Comparison of ENCODE assay signal across 23 cellular contexts in genomic region chrX:133812382-133812781, GRCh38.
DNase-seq lines count a peak whose midpoint lies in the region; ATAC-seq and TF ChIP-seq lines count a peak whose summit lies in the region.
"Had no signal": no experiment of that assay in that cellular context is flagged by ENCODE, and none has a peak within 500 bp of the region (broad histone marks: within the 10 kb centered on the region; RNA-seq: fewer than 3 reads in every experiment).

No MANE protein-coding gene starts in this region.

- no peaks in the 10 kb centered on the region for H3K36me3 Mint-ChIP-seq in Calu3 (ENCODE audit: insufficient read depth, unreplicated experiment)
- no peaks in the 10 kb centered on the region for H3K36me3 Mint-ChIP-seq in progenitor cell of endocrine pancreas (ENCODE audit: insufficient read depth)
- H3K36me3 Mint-ChIP-seq: CD4-positive, alpha-beta memory T cell had no signal

- H4K5ac ChIP-seq in mesendoderm (ENCODE audit: low read length) = no peak overlapping the region

- CTCF ChIA-PET in Calu3 (lab: Charles Lee) = no interaction called here
- CTCF ChIA-PET in mammary epithelial cell (lab: Charles Lee; ENCODE audit: low non-redundant PET) = no interaction called here

- H3K9me3 ChIP-seq in mammary epithelial cell (replicated peaks; ENCODE audit: insufficient read depth, low read length) = no peaks in the 10 kb centered on the region
- H3K9me3 ChIP-seq: Caco-2, SK-N-SH had no signal

- H3K4ac ChIP-seq in mesendoderm (ENCODE audit: low read depth, low read length) = no peak overlapping the region

- H3K79me1 ChIP-seq in mesendoderm (ENCODE audit: low read length) = no peaks in the 10 kb centered on the region

- no peak overlapping the region for H3K4me3 Mint-ChIP-seq in Calu3 (ENCODE audit: low read depth, unreplicated experiment)
- no peak overlapping the region for H3K4me3 Mint-ChIP-seq in progenitor cell of endocrine pancreas (ENCODE audit: low read depth)
- H3K4me3 Mint-ChIP-seq: CD4-positive, alpha-beta memory T cell had no signal

- H2AFZ ChIP-seq in mammary epithelial cell (ENCODE audit: low read depth, low read length) = no peak overlapping the region

- no peaks in the 10 kb centered on the region for H4K20me1 ChIP-seq in mammary epithelial cell (ENCODE audit: insufficient read depth, low read length)

- intact Hi-C loops in Calu3 (cut with micrococcal nuclease; ENCODE audit: unreplicated experiment) = no loop called here
- intact Hi-C loops in mammary epithelial cell (cut with micrococcal nuclease) = no loop called here

- H3K27ac ChIP-seq in mesendoderm (ENCODE audit: low read depth, low read length) (no peak overlapping the region), mammary epithelial cell (ENCODE audit: insufficient read depth, low read depth, low read length) (no peak overlapping the region)
- H3K27ac ChIP-seq: BLaER1 treated with 17β-estradiol and CSF1 and Interleukin-3, amounts not matched to agents 10 nM and 100 nM; RWPE1 had no signal

- TF ChIP-seq CTCF in Calu3 (IDR thresholded peaks at IDR 0.05; ENCODE audit: unreplicated experiment) = no peak
- TF ChIP-seq CTCF in choroid plexus epithelial cell (conservative IDR thresholded peaks at IDR 0.05; ENCODE audit: low read depth, low read length) = no peak
- no peak for TF ChIP-seq CTCF in progenitor cell of endocrine pancreas (IDR thresholded peaks at IDR 0.05; ENCODE audit: unreplicated experiment)
- no peak for TF ChIP-seq CTCF in mammary epithelial cell (conservative IDR thresholded peaks at IDR 0.05 in 1 of 2, IDR thresholded peaks at IDR 0.05 in 1 of 2; ENCODE audit: extremely low read depth in 1 of 2, insufficient read depth in 1 of 2, low read depth in 1 of 2, low read length in 2 of 2)

- H3K4me1 ChIP-seq in mesendoderm (ENCODE audit: control insufficient read depth, low read depth, low read length) (no peaks in the 10 kb centered on the region), mammary epithelial cell (ENCODE audit: insufficient read depth, low read length) (no peaks in the 10 kb centered on the region)
- H3K4me1 ChIP-seq: BLaER1 treated with 17β-estradiol and CSF1 and Interleukin-3, amounts not matched to agents 10 nM and 100 nM; Caco-2 had no signal

- H3K36me3 ChIP-seq in mesendoderm (ENCODE audit: control insufficient read depth, insufficient read depth, low read length) = no peaks in the 10 kb centered on the region
- no peaks in the 10 kb centered on the region for H3K36me3 ChIP-seq in mammary epithelial cell (ENCODE audit: insufficient read depth, low read length)
- H3K36me3 ChIP-seq: BLaER1 treated with 17β-estradiol and CSF1 and Interleukin-3, amounts not matched to agents 10 nM and 100 nM had no signal

- H2BK5ac ChIP-seq in mesendoderm (ENCODE audit: low read length) = no peak overlapping the region

- H3K9ac ChIP-seq in mesendoderm (ENCODE audit: low read length) (no peak overlapping the region), mammary epithelial cell (ENCODE audit: insufficient read depth, low read length) (no peak overlapping the region)
- H3K9ac ChIP-seq: BLaER1 treated with 17β-estradiol and CSF1 and Interleukin-3, amounts not matched to agents 10 nM and 100 nM; SK-N-SH had no signal

- H3K79me2 ChIP-seq in mesendoderm (ENCODE audit: control insufficient read depth, insufficient read depth, low read length) = no peaks in the 10 kb centered on the region
- H3K79me2 ChIP-seq in mammary epithelial cell (ENCODE audit: insufficient read depth, low read length) = no peaks in the 10 kb centered on the region

- H3K27me3 ChIP-seq in mesendoderm (ENCODE audit: insufficient read depth, low read length, poor library complexity) (no peaks in the 10 kb centered on the region), mammary epithelial cell (ENCODE audit: insufficient read depth, low read length) (peaks cover 9% of the 10 kb centered on the region)

- ATAC-seq in GM21529 (IDR thresholded peaks at IDR 0.05; ENCODE audit: unreplicated experiment) (no peak), HG03460 (IDR thresholded peaks at IDR 0.05; ENCODE audit: unreplicated experiment) (no peak), HG03565 (IDR thresholded peaks at IDR 0.05; ENCODE audit: unreplicated experiment) (no peak)

- H3K27ac Mint-ChIP-seq in Calu3 (ENCODE audit: unreplicated experiment) (no peak overlapping the region), progenitor cell of endocrine pancreas (peak overlapping the region; percentile 62)
- H3K27ac Mint-ChIP-seq: CD4-positive, alpha-beta memory T cell had no signal

- H2BK120ac ChIP-seq in mesendoderm (ENCODE audit: low read depth, low read length) = no peak overlapping the region

- H3K4me3 ChIP-seq in choroid plexus epithelial cell (ENCODE audit: low read depth, low read length) (no peak overlapping the region), mesendoderm (ENCODE audit: low read length) (no peak overlapping the region), mammary epithelial cell (replicated peaks in 1 of 3; ENCODE audit: insufficient read depth in 1 of 3, low read depth in 2 of 3, low read length in 3 of 3) (no peak overlapping the region)
- H3K4me3 ChIP-seq: BLaER1 treated with 17β-estradiol and CSF1 and Interleukin-3, amounts not matched to agents 10 nM and 100 nM had no signal

- BruUV-seq in Calu3 (replicated peaks; lab: Mats Ljungman, UMichigan) (no TSS peak), mammary epithelial cell (replicated peaks; lab: Mats Ljungman, UMichigan) (no TSS peak)

- in situ Hi-C loops in mammary epithelial cell (cut with MboI; ENCODE audit: low sequenced_read_pairs in 2 of 2) = no loop called here

- no CpG with 5 or more reads among the region's 3 CpGs for WGBS in mesendoderm (ENCODE audit: extremely low coverage, insufficient coverage, low lambda C conversion rate)
- 27% methylated on average over 3 of the region's 3 CpGs for WGBS in mammary epithelial cell (ENCODE audit: low coverage, missing lambda C conversion rate)

- no peak overlapping the region for H3K18ac ChIP-seq in mesendoderm (ENCODE audit: low read length)

- no peak overlapping the region for H3K56ac ChIP-seq in mesendoderm (ENCODE audit: low read length)

- no peak overlapping the region for H3K4me2 ChIP-seq in mesendoderm (ENCODE audit: low read length)
- H3K4me2 ChIP-seq in mammary epithelial cell (ENCODE audit: insufficient read depth, low read depth, low read length) = no peak overlapping the region
- H3K4me2 ChIP-seq: BLaER1 treated with 17β-estradiol and CSF1 and Interleukin-3, amounts not matched to agents 10 nM and 100 nM; SK-N-SH had no signal

- no peak overlapping the region for H4K8ac ChIP-seq in mesendoderm (ENCODE audit: low read depth, low read length)

- H3K23ac ChIP-seq in mesendoderm (ENCODE audit: low read length) = no peak overlapping the region

- no peaks in the 10 kb centered on the region for H3K27me3 Mint-ChIP-seq in Calu3 (ENCODE audit: unreplicated experiment)
- H3K27me3 Mint-ChIP-seq in progenitor cell of endocrine pancreas = no peaks in the 10 kb centered on the region

- H3K9me3 Mint-ChIP-seq in Calu3 (ENCODE audit: low read depth, unreplicated experiment) (no peaks in the 10 kb centered on the region), progenitor cell of endocrine pancreas (ENCODE audit: low read depth) (no peaks in the 10 kb centered on the region)
- H3K9me3 Mint-ChIP-seq: CD4-positive, alpha-beta memory T cell had no signal

- peak; percentile 11 for DNase-seq in Calu3
- DNase-seq in choroid plexus epithelial cell (ENCODE audit: low read depth) = peak; percentile 4
- no peak for DNase-seq in mesendoderm
- DNase-seq in progenitor cell of endocrine pancreas (ENCODE audit: low spot score, unreplicated experiment) = no peak
- no peak for DNase-seq in mammary epithelial cell
- DNase-seq: 8988T; Caco-2; CD4-positive, alpha-beta memory T cell; KG1; NCI-H1105; NCI-H146; NCI-H2029; NCI-H226; NCI-H510A treated with DMSO at 0.1 percent for 48 hours; NCI-H774; NK-92 treated with Interleukin-12 subunit alpha and Interleukin-12 subunit beta, amount 100 ng/mL, for 24 hours; SHP77 treated with DMSO at 0.1 percent for 48 hours; SK-N-SH had no signal

- dilution Hi-C loops in mammary epithelial cell (cut with HindIII; ENCODE audit: low sequenced_read_pairs) = no loop called here

- peak overlapping the region; percentile 27 for H2BK15ac ChIP-seq in mesendoderm (replicated peaks; ENCODE audit: low read depth)

- H2AK5ac ChIP-seq in mesendoderm (ENCODE audit: low read length) = no peak overlapping the region

- H3K4me1 Mint-ChIP-seq in Calu3 (ENCODE audit: low read depth, unreplicated experiment) (peaks cover 15% of the 10 kb centered on the region), progenitor cell of endocrine pancreas (ENCODE audit: low read depth) (peaks cover 42% of the 10 kb centered on the region)
- H3K4me1 Mint-ChIP-seq: CD4-positive, alpha-beta memory T cell had no signal

Comparison
In these comparisons a context has a peak if more than half of its experiments do, and no peak if none do; other contexts are left out.
1. DNase-seq: peak in Calu3 (single experiment) and choroid plexus epithelial cell (single experiment); none in mesendoderm (single experiment), progenitor cell of endocrine pancreas (single experiment) and mammary epithelial cell (single experiment).